ENCODE assay signal across 8 cellular contexts in the genomic region with DNA sequence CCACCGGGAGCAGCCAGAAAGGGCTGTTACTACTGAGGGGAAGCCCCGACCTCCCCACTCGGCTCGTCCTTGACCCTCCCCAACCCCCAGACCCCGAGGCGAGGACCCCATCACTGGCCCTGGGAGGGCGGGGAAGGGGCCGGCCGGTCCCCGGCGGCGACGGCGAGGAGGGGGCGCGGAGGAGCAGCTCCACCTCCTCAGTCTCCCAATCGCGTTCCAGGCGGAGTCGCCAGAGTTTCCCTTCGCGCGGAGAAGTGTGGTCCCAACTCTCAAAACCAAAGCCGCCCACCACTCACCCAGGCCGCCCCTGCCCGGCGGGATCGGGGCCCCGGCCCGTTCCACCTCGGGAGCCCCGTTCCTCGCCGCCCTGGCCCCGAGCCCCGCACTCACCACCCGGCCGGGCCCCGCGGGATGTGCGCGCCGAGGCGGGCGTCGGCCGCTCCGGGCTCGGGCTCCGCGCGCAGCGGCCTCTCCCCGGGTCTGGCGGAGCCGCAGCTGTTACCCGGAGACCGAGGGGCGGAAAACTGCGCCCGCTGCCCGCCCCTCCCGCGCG.
DNase-seq lines count a peak whose midpoint lies in the region; ATAC-seq and TF ChIP-seq lines count a peak whose summit lies in the region.

No MANE protein-coding gene starts in this region.

- no peak for TF ChIP-seq POLR2A in erythroblast (IDR thresholded peaks at IDR 0.05; ENCODE audit: low read length)

- ATAC-seq in GM21423 (IDR thresholded peaks at IDR 0.05; ENCODE audit: unreplicated experiment) (peak; percentile 33), RWPE2 (ENCODE audit: low read depth) (no peak), HG03045 (IDR thresholded peaks at IDR 0.05; ENCODE audit: unreplicated experiment) (no peak)

- TF ChIP-seq CTCF in RWPE2 (IDR thresholded peaks at IDR 0.05; ENCODE audit: poor library complexity, severe bottlenecking), result no peak

- H3K27ac ChIP-seq in RWPE2 (ENCODE audit: poor library complexity, severe bottlenecking), result peak overlapping the region; percentile 92
- peak overlapping the region; percentile 89 for H3K27ac ChIP-seq in muscle layer of colon (ENCODE audit: low read depth, low read length)

- H3K9ac ChIP-seq in muscle layer of colon (ENCODE audit: low read length), result no peak overlapping the region

- no peaks in the 10 kb centered on the region for H3K27me3 ChIP-seq in RWPE2 (ENCODE audit: insufficient read depth, poor library complexity, severe bottlenecking)
- no peaks in the 10 kb centered on the region for H3K27me3 ChIP-seq in muscle layer of colon (ENCODE audit: control insufficient read depth in 1 of 2, insufficient read depth in 2 of 2, low read length in 2 of 2)

- H3K4me1 ChIP-seq in RWPE2 (ENCODE audit: insufficient read depth, poor library complexity, severe bottlenecking) (peaks cover 55% of the 10 kb centered on the region), muscle layer of colon (ENCODE audit: insufficient read depth, low read length) (peaks cover 51% of the 10 kb centered on the region)

- no peaks in the 10 kb centered on the region for H3K9me3 ChIP-seq in RWPE2 (ENCODE audit: severe bottlenecking)
- no peaks in the 10 kb centered on the region for H3K9me3 ChIP-seq in muscle layer of colon (ENCODE audit: low read length)

- H3K4me3 ChIP-seq in RWPE2 (ENCODE audit: severe bottlenecking) (peak overlapping the region; percentile 84), muscle layer of colon (ENCODE audit: low read depth in 1 of 2, low read length in 2 of 2) (peak overlapping the region; percentile 63 to 66)

- H3K36me3 ChIP-seq in RWPE2 (ENCODE audit: low read depth) (peaks cover 51% of the 10 kb centered on the region), muscle layer of colon (ENCODE audit: insufficient read depth, low read length) (peaks cover 11% of the 10 kb centered on the region)

- DNase-seq in Ammon's horn (ENCODE audit: low spot score) (peak; percentile 58), RWPE2 (ENCODE audit: low spot score) (peak; percentile 36), erythroblast (lab: John Stamatoyannopoulos, UW) (peak; percentile 35 to 42), NCI-H2029 treated with DMSO at 0.1 percent for 48 hours (lab: John Stamatoyannopoulos, UW) (no peak), NCI-H446 (lab: John Stamatoyannopoulos, UW) (no peak)

Comparison
In these comparisons a context has a peak if more than half of its experiments do, and no peak if none do; other contexts are left out.
1. DNase-seq: peak in Ammon's horn (single experiment), RWPE2 (single experiment) and erythroblast (2 of 2); none in NCI-H2029 treated with DMSO at 0.1 percent for 48 hours (single experiment) and NCI-H446 (0 of 2).